8 cellular contexts compared by ENCODE assay signal in genomic region chr11:72413914-72414628, GRCh38. TPM values are rescaled to one million over a fixed set of nuclear protein-coding genes. Genes with fewer than 3 reads are reported as not detected.
DNase-seq lines count a peak whose midpoint lies in the region; ATAC-seq and TF ChIP-seq lines count a peak whose summit lies in the region.

No MANE protein-coding gene starts in this region.

- H3K27ac Mint-ChIP-seq in HFFc6, result no peak overlapping the region
- no peak overlapping the region for H3K27ac Mint-ChIP-seq in central memory CD8-positive, alpha-beta T cell (ENCODE audit: low read depth)

- intact Hi-C loops in left colon (cut with DNase I, micrococcal nuclease), result no loop called here

- H3K4me1 Mint-ChIP-seq in HFFc6 (ENCODE audit: low read depth), result peaks cover 22% of the 10 kb centered on the region
- H3K4me1 Mint-ChIP-seq in central memory CD8-positive, alpha-beta T cell, result peaks cover 23% of the 10 kb centered on the region

- no peaks in the 10 kb centered on the region; the same call in 1 of the 2 replicates for H3K36me3 Mint-ChIP-seq in HFFc6 (ENCODE audit: low read depth)
- peaks cover 7% of the 10 kb centered on the region for H3K36me3 Mint-ChIP-seq in central memory CD8-positive, alpha-beta T cell (ENCODE audit: insufficient read depth)

- TF ChIP-seq CTCF in HFFc6 (IDR thresholded peaks at IDR 0.05), result peak; percentile 95

- H3K27me3 Mint-ChIP-seq in HFFc6 (ENCODE audit: insufficient read depth), result no peaks in the 10 kb centered on the region; the same call in 1 of the 2 replicates
- no peaks in the 10 kb centered on the region for H3K27me3 Mint-ChIP-seq in central memory CD8-positive, alpha-beta T cell

- H3K4me3 Mint-ChIP-seq in HFFc6, result no peak overlapping the region
- no peak overlapping the region for H3K4me3 Mint-ChIP-seq in central memory CD8-positive, alpha-beta T cell

- no peaks in the 10 kb centered on the region for H3K9me3 Mint-ChIP-seq in HFFc6
- no peaks in the 10 kb centered on the region for H3K9me3 Mint-ChIP-seq in central memory CD8-positive, alpha-beta T cell

- DNase-seq in COLO668 (lab: John Stamatoyannopoulos, UW; ENCODE audit: unreplicated experiment), result peak; percentile 81
- peak; percentile 66 for DNase-seq in HFFc6
- DNase-seq in NCI-H446 (lab: John Stamatoyannopoulos, UW), result peak; percentile 59 to 85
- peak; percentile 75 for DNase-seq in activated CD4-positive, CD25-positive, alpha-beta regulatory T cell treated with anti-CD3 and anti-CD28 coated beads, Interleukin-2, amount 50 U/mL, for 72 hours
- peak; percentile 52 to 55 for DNase-seq in central memory CD8-positive, alpha-beta T cell (ENCODE audit: low spot score in 2 of 2)
- DNase-seq in left colon, result peak; percentile 72 to 90
- peak; percentile 77 for DNase-seq in stimulated activated CD4-positive, alpha-beta T cell treated with anti-CD3 and anti-CD28 coated beads, Interleukin-4, amount 100 ng/mL, for 1 hour

- peak; percentile 68 for ATAC-seq in central memory CD8-positive, alpha-beta T cell (replicated peaks; ENCODE audit: extremely low read depth, poor library complexity, severe bottlenecking)
- ATAC-seq in left colon, result peak; percentile 92
- ATAC-seq in HG02852 (IDR thresholded peaks at IDR 0.05; ENCODE audit: unreplicated experiment), result no peak

RNA-seq across cellular contexts. Expression of gene CLPB, which starts 20.3 kb away (rescaled TPM):
- 10 to 100 TPM; 25.7 to 31.1 (median 27.1) TPM for total RNA-seq in HFFc6 (2021; fragmentation: NEBNext Ultra II Directional; extraction: Animal tissue kit (Norgen Biotek cat#: 25700))
- 10 to 100 TPM; 11.2 to 13.8 TPM for total RNA-seq in left colon
